11 cellular contexts compared by ENCODE assay signal in the genomic region with DNA sequence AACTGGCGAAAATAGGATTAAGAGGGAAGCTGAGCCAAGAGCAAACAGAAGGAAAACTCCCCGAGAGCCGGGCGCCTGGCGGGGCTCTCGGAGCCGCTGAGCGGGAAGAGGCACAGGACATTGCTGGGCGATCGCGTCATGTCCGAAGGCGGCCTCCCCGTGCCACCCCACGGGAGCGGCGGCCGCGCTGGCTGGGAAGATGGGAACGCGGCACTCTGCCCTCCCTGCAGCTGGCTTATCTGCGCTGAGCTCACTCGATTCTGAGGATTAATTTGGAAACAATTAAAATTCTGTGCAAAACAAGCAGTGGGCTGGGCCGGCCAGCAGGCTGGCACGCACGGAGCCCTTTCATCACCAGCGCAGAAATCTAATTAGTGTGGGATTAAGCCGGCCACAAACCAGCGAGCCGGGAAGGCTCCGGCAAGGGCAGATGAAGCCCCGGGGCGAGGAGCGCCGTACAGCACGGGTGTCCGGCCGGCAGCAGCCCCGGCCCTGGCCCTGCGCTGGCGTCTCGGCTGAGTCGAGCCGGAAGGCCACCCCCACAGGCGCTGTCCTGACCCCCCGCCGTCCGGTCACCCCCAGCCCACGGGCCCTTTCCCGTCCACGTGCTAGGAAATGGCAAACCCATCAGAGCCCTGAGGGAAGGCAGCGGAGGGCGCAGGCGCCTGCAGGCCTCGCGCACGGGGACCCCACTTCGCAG. TPM values are rescaled to one million over a fixed set of nuclear protein-coding genes. Genes with fewer than 3 reads are reported as not detected.
DNase-seq lines count a peak whose midpoint lies in the region; ATAC-seq and TF ChIP-seq lines count a peak whose summit lies in the region.
"Had no signal": no experiment of that assay in that cellular context is flagged by ENCODE, and none has a peak within 500 bp of the region (broad histone marks: within the 10 kb centered on the region; RNA-seq: fewer than 3 reads in every experiment).

No MANE protein-coding gene starts in this region.

- H3K4me3 ChIP-seq in left lung (no peak overlapping the region), upper lobe of left lung (peak overlapping the region in 3 of 4 donors; percentile 13 to 26 (median 22))
- H3K4me3 ChIP-seq: A549 had no signal

- H3K36me3 ChIP-seq in left lung (no peaks in the 10 kb centered on the region), upper lobe of left lung (no peaks in the 10 kb centered on the region)

- no peak for TF ChIP-seq CTCF in left lung (IDR thresholded peaks at IDR 0.05)
- TF ChIP-seq CTCF in upper lobe of left lung (IDR thresholded peaks at IDR 0.05) = no peak
- no peak for TF ChIP-seq CTCF in WTC11 (IDR thresholded peaks at IDR 0.05)

- 46 to 67% methylated on average over 25 to 58 of the region's 58 CpGs for WGBS in upper lobe of left lung, 2 donors

- peaks cover 12% of the 10 kb centered on the region for H3K27me3 Mint-ChIP-seq in stimulated activated naive CD8-positive, alpha-beta T cell treated with anti-CD3 and anti-CD28 coated beads, Interleukin-15, amount 100 ng/mL, for 72 hours
- no peaks in the 10 kb centered on the region for H3K27me3 Mint-ChIP-seq in WTC11 (ENCODE audit: low read depth)
- H3K27me3 Mint-ChIP-seq: naive thymus-derived CD4-positive, alpha-beta T cell had no signal

- intact Hi-C loops in left lung (cut with DNase I) = no loop called here

- no peaks in the 10 kb centered on the region for H3K4me1 Mint-ChIP-seq in stimulated activated naive CD8-positive, alpha-beta T cell treated with anti-CD3 and anti-CD28 coated beads, Interleukin-15, amount 100 ng/mL, for 72 hours
- H3K4me1 Mint-ChIP-seq in WTC11 = no peaks in the 10 kb centered on the region

- no peak for TF ChIP-seq POLR2A in upper lobe of left lung (IDR thresholded peaks at IDR 0.05)

- ATAC-seq in left lung = peak; percentile 78
- ATAC-seq in upper lobe of left lung (ENCODE audit: low FRiP score in 2 of 2) = peak in 1 of 2 donors; percentile 84
- ATAC-seq in stimulated activated naive CD8-positive, alpha-beta T cell treated with anti-CD3 and anti-CD28 coated beads, Interleukin-15, amount 100 ng/mL, for 72 hours = no peak
- no peak for ATAC-seq in WTC11
- ATAC-seq in HG03520 (IDR thresholded peaks at IDR 0.05; ENCODE audit: unreplicated experiment) = no peak
- ATAC-seq: naive thymus-derived CD4-positive, alpha-beta T cell had no signal

- H3K27ac ChIP-seq in left lung (no peak overlapping the region), upper lobe of left lung (peak overlapping the region in 1 of 4 donors; percentile 40)
- H3K27ac ChIP-seq: A549 had no signal

- POLR2A ChIA-PET in WTC11 (lab: Charles Lee) = no interaction called here

- no peak overlapping the region for H3K4me3 Mint-ChIP-seq in stimulated activated naive CD8-positive, alpha-beta T cell treated with anti-CD3 and anti-CD28 coated beads, Interleukin-15, amount 100 ng/mL, for 72 hours
- H3K4me3 Mint-ChIP-seq in WTC11 = no peak overlapping the region
- H3K4me3 Mint-ChIP-seq: naive thymus-derived CD4-positive, alpha-beta T cell had no signal

- H3K27ac Mint-ChIP-seq in stimulated activated naive CD8-positive, alpha-beta T cell treated with anti-CD3 and anti-CD28 coated beads, Interleukin-15, amount 100 ng/mL, for 72 hours = no peak overlapping the region
- no peak overlapping the region for H3K27ac Mint-ChIP-seq in WTC11

- H3K4me1 ChIP-seq in left lung (no peaks in the 10 kb centered on the region), upper lobe of left lung (peaks cover 0 to 12% (median 0%) of the 10 kb centered on the region in 4 donors)
- H3K4me1 ChIP-seq: A549 had no signal

- H3K9me3 ChIP-seq in left lung (no peaks in the 10 kb centered on the region), upper lobe of left lung (no peaks in the 10 kb centered on the region)
- H3K9me3 ChIP-seq: A549 had no signal

- CTCF ChIA-PET in WTC11 (lab: Charles Lee) = interaction anchor here (1.6 kb wide), 4 partner anchors 36 to 39 kb away, joined by 3 to 6 read pairs (median 4); no protein-coding TSS in a partner anchor

- H3K9me3 Mint-ChIP-seq in stimulated activated naive CD8-positive, alpha-beta T cell treated with anti-CD3 and anti-CD28 coated beads, Interleukin-15, amount 100 ng/mL, for 72 hours = no peaks in the 10 kb centered on the region
- no peaks in the 10 kb centered on the region for H3K9me3 Mint-ChIP-seq in WTC11

- H3K27me3 ChIP-seq in left lung (peaks cover 0 to 61% of the 10 kb centered on the region in 2 donors), upper lobe of left lung (no peaks in the 10 kb centered on the region)

- H3K36me3 Mint-ChIP-seq in WTC11 = no peaks in the 10 kb centered on the region
- H3K36me3 Mint-ChIP-seq: naive thymus-derived CD4-positive, alpha-beta T cell had no signal

- DNase-seq in NCI-H1105 treated with DMSO at 0.1 percent for 48 hours (lab: John Stamatoyannopoulos, UW) = peak; percentile 8
- DNase-seq in NCI-H1105 (lab: John Stamatoyannopoulos, UW) = no peak
- DNase-seq in cerebellar cortex (ENCODE audit: low spot score) = peak; percentile 53
- DNase-seq in left lung = no peak
- peak in 1 of 2 donors; percentile 85 for DNase-seq in upper lobe of left lung
- no peak for DNase-seq in stimulated activated naive CD8-positive, alpha-beta T cell treated with anti-CD3 and anti-CD28 coated beads, Interleukin-15, amount 100 ng/mL, for 72 hours
- DNase-seq in WTC11 (ENCODE audit: low spot score) = no peak
- DNase-seq: naive thymus-derived CD4-positive, alpha-beta T cell had no signal

- no peak for TF ChIP-seq EP300 in upper lobe of left lung (IDR thresholded peaks at IDR 0.05)

TF ChIP-seq in WTC11, 78 proteins besides CTCF, POLR2A, EP300 and RAD21:
- TF ChIP-seq, protein P1, sequence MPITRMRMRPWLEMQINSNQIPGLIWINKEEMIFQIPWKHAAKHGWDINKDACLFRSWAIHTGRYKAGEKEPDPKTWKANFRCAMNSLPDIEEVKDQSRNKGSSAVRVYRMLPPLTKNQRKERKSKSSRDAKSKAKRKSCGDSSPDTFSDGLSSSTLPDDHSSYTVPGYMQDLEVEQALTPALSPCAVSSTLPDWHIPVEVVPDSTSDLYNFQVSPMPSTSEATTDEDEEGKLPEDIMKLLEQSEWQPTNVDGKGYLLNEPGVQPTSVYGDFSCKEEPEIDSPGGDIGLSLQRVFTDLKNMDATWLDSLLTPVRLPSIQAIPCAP (CRISPR knock-in tag; IDR thresholded peaks at IDR 0.05) = no peak
- TF ChIP-seq ZNF138 (CRISPR knock-in tag; conservative IDR thresholded peaks at IDR 0.05) (no peak), ZNF396 (CRISPR knock-in tag; IDR thresholded peaks at IDR 0.05; ENCODE audit: borderline replicate concordance) (no peak), SMAD3 (CRISPR knock-in tag; IDR thresholded peaks at IDR 0.05; ENCODE audit: borderline replicate concordance) (no peak), NFYB (CRISPR knock-in tag; conservative IDR thresholded peaks at IDR 0.05; ENCODE audit: low read depth) (no peak), E2F5 (CRISPR knock-in tag; IDR thresholded peaks at IDR 0.05) (no peak), ESRRA (CRISPR knock-in tag; IDR thresholded peaks at IDR 0.05; ENCODE audit: borderline replicate concordance) (no peak)
TF ChIP-seq in WTC11: peak in this region for 0.

RNA-seq across cellular contexts. Expression of gene SOX8, which starts 37.8 kb away (rescaled TPM):
- total RNA-seq in left lung (under 1 TPM; 0.26 to 0.50 TPM), upper lobe of left lung (1 to 10 TPM in 2 of 6 donors, under 1 TPM in 4; 0.14 to 1.1 (median 0.57) TPM), WTC11 (2021) (10.2 to 12.3 TPM (median 10.9 TPM) in 3 replicates)
- total RNA-seq: HT1080 had no signal

RNA-seq across cellular contexts. Expression of gene LMF1, which starts 48.6 kb away (rescaled TPM):
- total RNA-seq in left lung (10 to 100 TPM; 15.5 to 21.7 TPM), upper lobe of left lung (100 to 1,000 TPM in 1 of 6 donors, 10 to 100 TPM in 5; 20.3 to 147 (median 28.2) TPM), WTC11 (2021) (10.5 to 13.0 TPM (median 10.8 TPM) in 3 replicates)
- total RNA-seq: HT1080 had no signal

RNA-seq across cellular contexts. Expression of gene SSTR5, which starts 53.2 kb away (rescaled TPM):
- not detected for total RNA-seq in left lung
- not detected for total RNA-seq in upper lobe of left lung
- total RNA-seq in WTC11 (2021) = 0.61 to 0.85 TPM (median 0.78 TPM) in 3 replicates
- total RNA-seq: HT1080; naive thymus-derived CD4-positive, alpha-beta T cell had no signal

Comparison
In these comparisons a context has a peak if more than half of its experiments do, and no peak if none do; other contexts are left out.
1. DNase-seq: peak in NCI-H1105 treated with DMSO at 0.1 percent for 48 hours (single experiment) and cerebellar cortex (single experiment); none in NCI-H1105 (single experiment), left lung (0 of 2), stimulated activated naive CD8-positive, alpha-beta T cell treated with anti-CD3 and anti-CD28 coated beads, Interleukin-15, amount 100 ng/mL, for 72 hours (0 of 2) and WTC11 (single experiment).
2. H3K4me3 ChIP-seq: peak in upper lobe of left lung (3 of 4); none in left lung (0 of 2).